ENCODE assay signal across 21 cellular contexts in the genomic region with DNA sequence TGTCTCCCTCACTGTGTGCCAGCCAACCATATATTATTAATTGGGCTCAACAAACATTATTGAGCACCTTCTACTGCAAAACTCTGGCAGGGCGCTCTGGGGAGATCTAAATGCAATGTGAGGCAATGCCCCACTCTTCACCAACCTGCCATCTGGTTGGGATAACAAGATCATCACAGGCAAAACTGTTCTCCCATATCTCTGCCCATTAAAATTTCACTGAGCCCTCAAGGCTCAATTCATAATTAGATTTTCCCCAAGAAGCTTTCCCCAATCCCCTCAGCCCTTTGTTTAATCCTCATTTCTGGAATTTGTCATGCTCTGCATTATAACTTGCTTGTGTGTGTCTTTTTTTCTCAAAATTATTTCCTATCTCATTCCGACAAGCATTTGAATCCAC.
DNase-seq lines count a peak whose midpoint lies in the region; TF ChIP-seq lines count a peak whose summit lies in the region.
"Had no signal": no experiment of that assay in that cellular context is flagged by ENCODE, and none has a peak within 500 bp of the region (broad histone marks: within the 10 kb centered on the region; RNA-seq: fewer than 3 reads in every experiment).

No MANE protein-coding gene starts in this region.

- peaks cover 52% of the 10 kb centered on the region for H3K4me1 Mint-ChIP-seq in mesothelial cell of epicardium
- H3K4me1 Mint-ChIP-seq: B cell; CD4-positive, CD25-positive, alpha-beta regulatory T cell had no signal

- no peaks in the 10 kb centered on the region for H3F3A ChIP-seq in SK-N-SH (replicated peaks; ENCODE audit: insufficient read depth)

- H3K36me3 Mint-ChIP-seq in mesothelial cell of epicardium, result peaks cover 11% of the 10 kb centered on the region
- H3K36me3 Mint-ChIP-seq: CD4-positive, CD25-positive, alpha-beta regulatory T cell; CD8-positive, alpha-beta T cell had no signal

- H3K4me2 ChIP-seq in SK-N-SH, result no peak overlapping the region
- H3K4me2 ChIP-seq: BLaER1 had no signal

- no peak overlapping the region for H3K4me3 Mint-ChIP-seq in mesothelial cell of epicardium
- H3K4me3 Mint-ChIP-seq: B cell; CD4-positive, CD25-positive, alpha-beta regulatory T cell; CD8-positive, alpha-beta T cell; H9 had no signal

- TF ChIP-seq EP300 in SK-N-SH (IDR thresholded peaks at IDR 0.05; ENCODE audit: borderline replicate concordance in 1 of 2, low read depth in 1 of 2, low read length in 1 of 2), result peak in 1 of 2 experiments; percentile 80; a peak in 2 of 4 replicates

- DNase-seq in cardiac muscle cell (ENCODE audit: low read depth in 1 of 2, low spot score in 1 of 2) (no peak), cardiac septum (ENCODE audit: low spot score) (no peak), NCI-H524 treated with DMSO at 0.1 percent for 48 hours (lab: John Stamatoyannopoulos, UW) (peak; percentile 30), SK-N-SH (peak; percentile 48), mesothelial cell of epicardium (ENCODE audit: low spot score in 2 of 2, unreplicated experiment in 2 of 2) (no peak), GM13976 (ENCODE audit: low spot score) (no peak), G401 (ENCODE audit: low spot score) (no peak), DMS153 treated with DMSO at 0.1 percent for 48 hours (lab: John Stamatoyannopoulos, UW; ENCODE audit: unreplicated experiment) (no peak)
- DNase-seq: Caco-2; CD4-positive, CD25-positive, alpha-beta regulatory T cell; CD8-positive, alpha-beta T cell; DMS153; DMS79; EL; GF-D8; GM23248; H9 had no signal

- intact Hi-C loops in cardiac septum (cut with DNase I), result no loop called here

- POLR2A ChIA-PET in SK-N-SH (lab: Yijun Ruan, JAX), result no interaction called here

- CTCF ChIA-PET in SK-N-SH (lab: Yijun Ruan, JAX), result interaction anchor here (0.6 to 1.6 kb wide), 3 partner anchors 12 to 426 kb away, joined by 3 to 5 read pairs (median 3); a partner anchor contains a TSS

- H4K20me1 ChIP-seq in SK-N-SH (ENCODE audit: insufficient read depth), result no peaks in the 10 kb centered on the region
- H4K20me1 ChIP-seq: BLaER1 had no signal

- H3K79me2 ChIP-seq in SK-N-SH (ENCODE audit: insufficient read depth), result no peaks in the 10 kb centered on the region

- no peaks in the 10 kb centered on the region for H3K9me3 ChIP-seq in cardiac muscle cell (ENCODE audit: low read depth)
- no peaks in the 10 kb centered on the region for H3K9me3 ChIP-seq in SK-N-SH
- H3K9me3 ChIP-seq: BLaER1, Caco-2 had no signal

- H3K4me3 ChIP-seq in cardiac muscle cell (no peak overlapping the region), SK-N-SH (ENCODE audit: low read depth in 2 of 2, low read length in 1 of 2) (no peak overlapping the region)
- H3K4me3 ChIP-seq: BLaER1, GM23248 had no signal

- no peaks in the 10 kb centered on the region for H3K9me2 ChIP-seq in SK-N-SH

- H3K9me3 Mint-ChIP-seq in mesothelial cell of epicardium, result peaks cover 4% of the 10 kb centered on the region
- H3K9me3 Mint-ChIP-seq: CD4-positive, CD25-positive, alpha-beta regulatory T cell; CD8-positive, alpha-beta T cell; H9 had no signal

- H3K27me3 ChIP-seq in cardiac muscle cell (no peaks in the 10 kb centered on the region), SK-N-SH (ENCODE audit: insufficient read depth) (no peaks in the 10 kb centered on the region)
- H3K27me3 ChIP-seq: BLaER1 had no signal

- TF ChIP-seq CTCF in cardiac muscle cell (IDR thresholded peaks at IDR 0.05; ENCODE audit: low read depth, low read length), result no peak
- TF ChIP-seq CTCF in SK-N-SH (IDR thresholded peaks at IDR 0.05), result no peak
- TF ChIP-seq CTCF in mesothelial cell of epicardium (IDR thresholded peaks at IDR 0.05; ENCODE audit: unreplicated experiment), result no peak
- TF ChIP-seq CTCF in GM13976 (IDR thresholded peaks at IDR 0.05; ENCODE audit: borderline replicate concordance, control extremely low read depth, extremely low read depth, insufficient read depth, missing control alignments), result no peak

- H3K27ac Mint-ChIP-seq in mesothelial cell of epicardium, result peak overlapping the region; percentile 36
- H3K27ac Mint-ChIP-seq: B cell; CD4-positive, CD25-positive, alpha-beta regulatory T cell; CD8-positive, alpha-beta T cell; H9 had no signal

- H3K4me1 ChIP-seq in cardiac muscle cell (ENCODE audit: low read depth), result peaks cover 55% of the 10 kb centered on the region
- peaks cover 0 to 21% of the 10 kb centered on the region in 2 experiments; a peak in 2 of 4 replicates for H3K4me1 ChIP-seq in SK-N-SH (ENCODE audit: control insufficient read depth in 1 of 2, insufficient read depth in 2 of 2, low read depth in 1 of 2, low read length in 1 of 2)
- H3K4me1 ChIP-seq: BLaER1, Caco-2 had no signal

- H3K9ac ChIP-seq in SK-N-SH, result no peak overlapping the region
- H3K9ac ChIP-seq: BLaER1, GM23248 had no signal

- H3K27ac ChIP-seq in cardiac muscle cell (peak overlapping the region; percentile 18), SK-N-SH (ENCODE audit: low read depth in 2 of 2, low read length in 1 of 2) (peak overlapping the region in 1 of 2 experiments; percentile 65; a peak in 2 of 4 replicates)
- H3K27ac ChIP-seq: 22Rv1, BLaER1, C4-2B, GM23248 had no signal

- H3K27me3 Mint-ChIP-seq in mesothelial cell of epicardium (ENCODE audit: low read depth), result no peaks in the 10 kb centered on the region
- H3K27me3 Mint-ChIP-seq: CD4-positive, CD25-positive, alpha-beta regulatory T cell had no signal

- WGBS in SK-N-SH (ENCODE audit: low lambda C conversion rate), result 32% methylated on average over 2 of the region's 2 CpGs

- H3K36me3 ChIP-seq in cardiac muscle cell, result no peaks in the 10 kb centered on the region
- no peaks in the 10 kb centered on the region for H3K36me3 ChIP-seq in SK-N-SH (replicated peaks in 1 of 2; ENCODE audit: control insufficient read depth in 1 of 2, insufficient read depth in 2 of 2, low read length in 1 of 2)
- H3K36me3 ChIP-seq: BLaER1 had no signal

- H2AFZ ChIP-seq in SK-N-SH (ENCODE audit: low read depth), result no peak overlapping the region
- H2AFZ ChIP-seq: GM23248 had no signal

- in situ Hi-C loops in GM13976 (cut with MboI; ENCODE audit: low sequenced_read_pairs, unreplicated experiment) (no loop called here), G401 (cut with HindIII; ENCODE audit: low sequenced_read_pairs) (no loop called here)

- TF ChIP-seq RAD21 in SK-N-SH (IDR thresholded peaks at IDR 0.05; ENCODE audit: low read length), result no peak; the same call in 1 of the 2 replicates

TF ChIP-seq in SK-N-SH, 30 proteins besides CTCF, POLR2A, EP300 and RAD21:
- no peak for TF ChIP-seq RXRA (IDR thresholded peaks at IDR 0.05; ENCODE audit: borderline replicate concordance, low read depth)
- TF ChIP-seq ELF1 (IDR thresholded peaks at IDR 0.05), result no peak
- TF ChIP-seq NFIC (IDR thresholded peaks at IDR 0.05; ENCODE audit: borderline replicate concordance), result no peak
- TF ChIP-seq, protein P1, sequence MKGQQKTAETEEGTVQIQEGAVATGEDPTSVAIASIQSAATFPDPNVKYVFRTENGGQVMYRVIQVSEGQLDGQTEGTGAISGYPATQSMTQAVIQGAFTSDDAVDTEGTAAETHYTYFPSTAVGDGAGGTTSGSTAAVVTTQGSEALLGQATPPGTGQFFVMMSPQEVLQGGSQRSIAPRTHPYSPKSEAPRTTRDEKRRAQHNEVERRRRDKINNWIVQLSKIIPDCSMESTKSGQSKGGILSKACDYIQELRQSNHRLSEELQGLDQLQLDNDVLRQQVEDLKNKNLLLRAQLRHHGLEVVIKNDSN (IDR thresholded peaks at IDR 0.05; ENCODE audit: borderline replicate concordance, low read depth), result no peak
- no peak for TF ChIP-seq FOXJ3 (CRISPR knock-in tag; IDR thresholded peaks at IDR 0.05)
- peak; percentile 82 for TF ChIP-seq RCOR1 (IDR thresholded peaks at IDR 0.05; ENCODE audit: low read length)
- TF ChIP-seq RFX5 (IDR thresholded peaks at IDR 0.05; ENCODE audit: low read length), result no peak
- TF ChIP-seq, protein P2, sequence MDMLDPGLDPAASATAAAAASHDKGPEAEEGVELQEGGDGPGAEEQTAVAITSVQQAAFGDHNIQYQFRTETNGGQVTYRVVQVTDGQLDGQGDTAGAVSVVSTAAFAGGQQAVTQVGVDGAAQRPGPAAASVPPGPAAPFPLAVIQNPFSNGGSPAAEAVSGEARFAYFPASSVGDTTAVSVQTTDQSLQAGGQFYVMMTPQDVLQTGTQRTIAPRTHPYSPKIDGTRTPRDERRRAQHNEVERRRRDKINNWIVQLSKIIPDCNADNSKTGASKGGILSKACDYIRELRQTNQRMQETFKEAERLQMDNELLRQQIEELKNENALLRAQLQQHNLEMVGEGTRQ (IDR thresholded peaks at IDR 0.05; ENCODE audit: borderline replicate concordance, low read depth, low read length), result no peak
- TF ChIP-seq, protein P3, sequence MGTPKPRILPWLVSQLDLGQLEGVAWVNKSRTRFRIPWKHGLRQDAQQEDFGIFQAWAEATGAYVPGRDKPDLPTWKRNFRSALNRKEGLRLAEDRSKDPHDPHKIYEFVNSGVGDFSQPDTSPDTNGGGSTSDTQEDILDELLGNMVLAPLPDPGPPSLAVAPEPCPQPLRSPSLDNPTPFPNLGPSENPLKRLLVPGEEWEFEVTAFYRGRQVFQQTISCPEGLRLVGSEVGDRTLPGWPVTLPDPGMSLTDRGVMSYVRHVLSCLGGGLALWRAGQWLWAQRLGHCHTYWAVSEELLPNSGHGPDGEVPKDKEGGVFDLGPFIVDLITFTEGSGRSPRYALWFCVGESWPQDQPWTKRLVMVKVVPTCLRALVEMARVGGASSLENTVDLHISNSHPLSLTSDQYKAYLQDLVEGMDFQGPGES (IDR thresholded peaks at IDR 0.05; ENCODE audit: low read depth, low read length), result no peak
- TF ChIP-seq GATA2 (CRISPR knock-in tag; IDR thresholded peaks at IDR 0.05), result peak; percentile 56
- TF ChIP-seq FOSL2 (IDR thresholded peaks at IDR 0.05; ENCODE audit: borderline replicate concordance, low read depth), result no peak
- TF ChIP-seq CHD2 (IDR thresholded peaks at IDR 0.05; ENCODE audit: low read length, partially characterized antibody), result peak; percentile 37
- TF ChIP-seq, protein P4, sequence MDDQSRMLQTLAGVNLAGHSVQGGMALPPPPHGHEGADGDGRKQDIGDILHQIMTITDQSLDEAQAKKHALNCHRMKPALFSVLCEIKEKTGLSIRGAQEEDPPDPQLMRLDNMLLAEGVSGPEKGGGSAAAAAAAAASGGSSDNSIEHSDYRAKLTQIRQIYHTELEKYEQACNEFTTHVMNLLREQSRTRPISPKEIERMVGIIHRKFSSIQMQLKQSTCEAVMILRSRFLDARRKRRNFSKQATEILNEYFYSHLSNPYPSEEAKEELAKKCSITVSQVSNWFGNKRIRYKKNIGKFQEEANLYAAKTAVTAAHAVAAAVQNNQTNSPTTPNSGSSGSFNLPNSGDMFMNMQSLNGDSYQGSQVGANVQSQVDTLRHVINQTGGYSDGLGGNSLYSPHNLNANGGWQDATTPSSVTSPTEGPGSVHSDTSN (IDR thresholded peaks at IDR 0.05), result no peak
- TF ChIP-seq SMC3 (IDR thresholded peaks at IDR 0.05; ENCODE audit: low read depth, low read length), result no peak
- TF ChIP-seq MXI1 (IDR thresholded peaks at IDR 0.05; ENCODE audit: low read depth, low read length), result 0 out of 2 replicates have a peak, but pooled peaks have one; percentile 14

Comparison
In these comparisons a context has a peak if more than half of its experiments do, and no peak if none do; other contexts are left out.
1. DNase-seq: peak in NCI-H524 treated with DMSO at 0.1 percent for 48 hours (single experiment) and SK-N-SH (single experiment); none in cardiac muscle cell (0 of 2), cardiac septum (single experiment), mesothelial cell of epicardium (0 of 2), GM13976 (single experiment), G401 (single experiment) and DMS153 treated with DMSO at 0.1 percent for 48 hours (single experiment).